Comparison of ENCODE assay signal across 8 cellular contexts in genomic region chr1:923131-923990, GRCh38. TPM values are rescaled to one million over a fixed set of nuclear protein-coding genes. Genes with fewer than 3 reads are reported as not detected.
A peak's percentile ranks its signal among the peaks of the same experiment; 100 is the strongest.
DNase-seq lines count a peak whose midpoint lies in the region; ATAC-seq and TF ChIP-seq lines count a peak whose summit lies in the region.

Gene SAMD11 (plus strand): TSS chr1:923923. CDS start chr1:924432, 509 bp downstream.

- DNase-seq in HCT116 (ENCODE audit: low read depth, low spot score): peak; percentile 54
- DNase-seq in activated effector memory CD4-positive, alpha-beta T cell treated with Interleukin-2 at 50 U/mL for 16 hours: peak; percentile 66
- DNase-seq in foreskin keratinocyte: peak in 1 of 2 donors; percentile 40

- H3K79me2 ChIP-seq in ACC112 (ENCODE audit: control insufficient read depth, insufficient read depth, low read length, unreplicated experiment) (no peaks in the 10 kb centered on the region), HCT116 (ENCODE audit: insufficient read depth, low read length) (no peaks in the 10 kb centered on the region), OCI-LY3 (ENCODE audit: low read length) (no peaks in the 10 kb centered on the region), neural cell (replicated peaks; ENCODE audit: insufficient read depth, low read length) (no peaks in the 10 kb centered on the region)

- no peak for TF ChIP-seq RAD21 in HCT116 (IDR thresholded peaks at IDR 0.05; ENCODE audit: low read depth)
- no peak for TF ChIP-seq RAD21 in neural cell (conservative IDR thresholded peaks at IDR 0.05)

- H3K9ac ChIP-seq in HCT116 (ENCODE audit: low read length): peak within 1 kb of the TSS; percentile 45
- H3K9ac ChIP-seq in OCI-LY3 (ENCODE audit: low read length): no peak within 1 kb of the TSS
- peak within 1 kb of the TSS; percentile 31 for H3K9ac ChIP-seq in neural cell (ENCODE audit: low read length)
- no peak within 1 kb of the TSS for H3K9ac ChIP-seq in subcutaneous abdominal adipose tissue (ENCODE audit: low read length in 5 of 5)

- H3K4me3 ChIP-seq in ACC112 (ENCODE audit: low read depth, low read length): peak within 1 kb of the TSS; percentile 86
- peak within 1 kb of the TSS; percentile 43 to 61 for H3K4me3 ChIP-seq in HCT116 (replicated peaks in 1 of 2; ENCODE audit: low read depth in 1 of 2, low read length in 2 of 2)
- H3K4me3 ChIP-seq in OCI-LY3 (ENCODE audit: low read length): 0 out of 2 replicates have a peak within 1 kb of the TSS, but pooled peaks have one; percentile 10
- peak within 1 kb of the TSS; percentile 67 for H3K4me3 ChIP-seq in neural cell (ENCODE audit: low read length)
- peak within 1 kb of the TSS; percentile 48 to 66 (median 55) for H3K4me3 ChIP-seq in subcutaneous abdominal adipose tissue (ENCODE audit: low read depth in 1 of 5, low read length in 5 of 5)

- no peaks in the 10 kb centered on the region for H3K36me3 ChIP-seq in ACC112 (ENCODE audit: insufficient read depth, low read length)
- H3K36me3 ChIP-seq in HCT116 (ENCODE audit: control insufficient read depth in 1 of 2, insufficient read depth in 2 of 2, low read length in 2 of 2): no peaks in the 10 kb centered on the region
- H3K36me3 ChIP-seq in OCI-LY3 (replicated peaks; ENCODE audit: low read depth, low read length): no peaks in the 10 kb centered on the region
- no peaks in the 10 kb centered on the region for H3K36me3 ChIP-seq in neural cell (ENCODE audit: insufficient read depth, low read length)
- H3K36me3 ChIP-seq in subcutaneous abdominal adipose tissue (ENCODE audit: control insufficient read depth in 5 of 5, insufficient read depth in 5 of 5, low read length in 5 of 5): no peaks in the 10 kb centered on the region

- H4K20me1 ChIP-seq in HCT116 (ENCODE audit: insufficient read depth) (no peaks in the 10 kb centered on the region), OCI-LY3 (ENCODE audit: insufficient read depth, low read length) (no peaks in the 10 kb centered on the region), neural cell (ENCODE audit: insufficient read depth) (no peaks in the 10 kb centered on the region)

- H3K27me3 ChIP-seq in ACC112 (ENCODE audit: insufficient read depth, low read length): peaks cover 13% of the 10 kb centered on the region; the same call in 1 of the 2 replicates
- H3K27me3 ChIP-seq in HCT116 (ENCODE audit: insufficient read depth, low read length): peaks cover 32% of the 10 kb centered on the region; the same call in 1 of the 2 replicates
- H3K27me3 ChIP-seq in OCI-LY3 (ENCODE audit: low read depth, low read length): 0 out of 2 replicates have a peak, but pooled peaks cover 8% of the 10 kb centered on the region
- peaks cover 100% of the 10 kb centered on the region for H3K27me3 ChIP-seq in foreskin keratinocyte
- H3K27me3 ChIP-seq in neural cell (ENCODE audit: insufficient read depth, low read depth, low read length): peaks cover 55% of the 10 kb centered on the region
- peaks cover 53 to 78% (median 71%) of the 10 kb centered on the region in 5 donors for H3K27me3 ChIP-seq in subcutaneous abdominal adipose tissue (ENCODE audit: control insufficient read depth in 5 of 5, insufficient read depth in 4 of 5, low read length in 5 of 5)

- RAD21 ChIA-PET in HCT116 (lab: Charles Lee; ENCODE audit: low non-redundant PET in 1 of 2, low total read pairs in 2 of 2, uncharacterized antibody in 2 of 2, unreplicated experiment in 2 of 2): no interaction called here

- H3K9me3 ChIP-seq in HCT116 (ENCODE audit: control insufficient read depth in 1 of 2, insufficient read depth in 1 of 2, low read depth in 1 of 2, low read length in 2 of 2) (no peaks in the 10 kb centered on the region), OCI-LY3 (ENCODE audit: insufficient read depth, low read length) (no peaks in the 10 kb centered on the region), neural cell (ENCODE audit: low read length) (no peaks in the 10 kb centered on the region), subcutaneous abdominal adipose tissue (ENCODE audit: control insufficient read depth in 5 of 5, low read length in 5 of 5) (no peaks in the 10 kb centered on the region)

- no peak for TF ChIP-seq POLR2A in HCT116 (IDR thresholded peaks at IDR 0.05; ENCODE audit: borderline replicate concordance, extremely low read depth, insufficient read depth, insufficient read length)

- CTCF ChIA-PET in HCT116 (lab: Charles Lee): no interaction called here

- peak; percentile 16 for TF ChIP-seq EP300 in neural cell (conservative IDR thresholded peaks at IDR 0.05; ENCODE audit: poor library complexity, severe bottlenecking)

- peak; percentile 39 for ATAC-seq in HCT116
- peak; percentile 18 for ATAC-seq in foreskin keratinocyte
- ATAC-seq in GM18873 (IDR thresholded peaks at IDR 0.05; ENCODE audit: low FRiP score, unreplicated experiment): no peak

- H3F3A ChIP-seq in neural cell (ENCODE audit: insufficient read depth, low read length, poor library complexity, severe bottlenecking): no peaks in the 10 kb centered on the region

- BruUV-seq in HCT116 (replicated peaks; lab: Mats Ljungman, UMichigan): no TSS peak

- H3K9me2 ChIP-seq in HCT116 (ENCODE audit: insufficient read depth): no peaks in the 10 kb centered on the region
- H3K9me2 ChIP-seq in neural cell (ENCODE audit: insufficient read depth, low read length): no peaks in the 10 kb centered on the region

- intact Hi-C loops in HCT116 (cut with micrococcal nuclease): loop anchor here (1.0 kb wide), 1 partner anchor 17 kb away; no protein-coding TSS in a partner anchor

- H2AFZ ChIP-seq in ACC112 (ENCODE audit: low read length, unreplicated experiment): peak within 1 kb of the TSS; percentile 68
- no peak within 1 kb of the TSS for H2AFZ ChIP-seq in HCT116 (ENCODE audit: low read depth, low read length, poor library complexity, severe bottlenecking)
- H2AFZ ChIP-seq in OCI-LY3 (ENCODE audit: low read depth, low read length): no peak within 1 kb of the TSS
- no peak within 1 kb of the TSS for H2AFZ ChIP-seq in neural cell (ENCODE audit: low read depth, low read length)

- TF ChIP-seq CTCF in HCT116 (IDR thresholded peaks at IDR 0.05 in 2 of 3, conservative IDR thresholded peaks at IDR 0.05 in 1 of 3; ENCODE audit: borderline replicate concordance in 1 of 3, insufficient read depth in 1 of 3, low read depth in 2 of 3, low read length in 2 of 3) (no peak), OCI-LY3 (IDR thresholded peaks at IDR 0.05; ENCODE audit: low read depth, low read length) (no peak), foreskin keratinocyte (conservative IDR thresholded peaks at IDR 0.05) (peak; percentile 2), neural cell (IDR thresholded peaks at IDR 0.05; ENCODE audit: poor library complexity, severe bottlenecking) (no peak)

- H3K4me1 ChIP-seq in ACC112 (ENCODE audit: control insufficient read depth, insufficient read depth, low read length, unreplicated experiment) (peaks cover 8% of the 10 kb centered on the region), HCT116 (ENCODE audit: control insufficient read depth in 1 of 2, insufficient read depth in 2 of 2, low read length in 2 of 2) (peaks cover 37 to 49% of the 10 kb centered on the region in 2 experiments), OCI-LY3 (ENCODE audit: low read length) (0 out of 2 replicates have a peak, but pooled peaks cover 6% of the 10 kb centered on the region), foreskin keratinocyte (no peaks in the 10 kb centered on the region), subcutaneous abdominal adipose tissue (ENCODE audit: control insufficient read depth in 5 of 5, insufficient read depth in 5 of 5, low read length in 5 of 5) (peaks cover 1 to 41% (median 35%) of the 10 kb centered on the region in 5 donors)

- peak within 1 kb of the TSS; percentile 90 for H3K4me2 ChIP-seq in HCT116 (ENCODE audit: low read length)
- H3K4me2 ChIP-seq in OCI-LY3 (ENCODE audit: low read length): peak within 1 kb of the TSS; percentile 24
- peak within 1 kb of the TSS; percentile 51 for H3K4me2 ChIP-seq in neural cell (ENCODE audit: low read length)

- POLR2A ChIA-PET in HCT116 (lab: Charles Lee): no interaction called here

- no peak within 1 kb of the TSS for H3K27ac ChIP-seq in ACC112 (ENCODE audit: low read depth, low read length)
- H3K27ac ChIP-seq in HCT116 (ENCODE audit: low read depth, low read length): peak within 1 kb of the TSS; percentile 74; the same call in 1 of the 2 replicates
- no peak within 1 kb of the TSS for H3K27ac ChIP-seq in OCI-LY3 (ENCODE audit: low read length)
- H3K27ac ChIP-seq in foreskin keratinocyte: no peak within 1 kb of the TSS
- H3K27ac ChIP-seq in neural cell (ENCODE audit: low read length): no peak within 1 kb of the TSS
- no peak within 1 kb of the TSS for H3K27ac ChIP-seq in subcutaneous abdominal adipose tissue (ENCODE audit: low read depth, low read length)

TF ChIP-seq in HCT116, 20 proteins besides CTCF, POLR2A, EP300 and RAD21:
- TF ChIP-seq YY1 (IDR thresholded peaks at IDR 0.05; ENCODE audit: extremely low read depth, insufficient replicate concordance, low read depth, low read length) (peak; percentile 15), TCF7L2 (IDR thresholded peaks at IDR 0.05; ENCODE audit: borderline replicate concordance, extremely low read depth, insufficient read depth, insufficient read length) (peak; percentile 75), SRF (IDR thresholded peaks at IDR 0.05; ENCODE audit: low read depth) (no peak), FOSL1 (IDR thresholded peaks at IDR 0.05; ENCODE audit: low read depth) (no peak)
TF ChIP-seq in HCT116: peak in this region for 2.

TF ChIP-seq in neural cell, 6 proteins besides CTCF, POLR2A, EP300 and RAD21 (continues in another document):
- TF ChIP-seq MXI1 (conservative IDR thresholded peaks at IDR 0.05; ENCODE audit: poor library complexity, severe bottlenecking) (no peak), EZH2 (IDR thresholded peaks at IDR 0.05; ENCODE audit: borderline replicate concordance, insufficient read depth, low read length, poor library complexity, severe bottlenecking) (no peak), TAF1 (IDR thresholded peaks at IDR 0.05; ENCODE audit: low read depth) (no peak)

RNA-seq across cellular contexts. Expression of gene SAMD11, which starts in this region (rescaled TPM):
- total RNA-seq in HCT116 (2021; ENCODE audit: unreplicated experiment) (11.5 TPM), foreskin keratinocyte (not detected in 2 replicates)
- polyA plus RNA-seq in HCT116 (2012): 2.3 and 3.9 TPM in 2 replicates
- polyA plus RNA-seq in foreskin keratinocyte (0.16 TPM in 1 of 2 replicates, not detected in the other), neural cell (11.2 and 21.6 TPM in 2 replicates)
- 3.6 and 6.1 TPM in 2 replicates for polyA minus RNA-seq in neural cell

Comparison
In these comparisons a context has a peak if more than half of its experiments do, and no peak if none do; other contexts are left out.
1. RNA of gene SAMD11 (total RNA-seq): 11.5 TPM in HCT116 (single experiment); not detected in foreskin keratinocyte; every median in the first group is over 10 times any median in the second.
2. RNA of gene SAMD11 (polyA plus RNA-seq): 11.2 to 21.6 TPM in neural cell; 0.16 TPM in foreskin keratinocyte; every median in the first group is over 10 times any median in the second.
3. Peak in ATAC-seq in foreskin keratinocyte; RNA of the gene not detected or under 1 TPM.
4. H3K4me3 ChIP-seq: peak in every context shown above with its lines; median percentile 86 in ACC112; 67 in neural cell; 55 in subcutaneous abdominal adipose tissue; 52 in HCT116; 10 in OCI-LY3.
5. H3K4me2 ChIP-seq: peak in every context shown above with its lines; median percentile 90 in HCT116; 51 in neural cell; 24 in OCI-LY3.
6. H3K9ac ChIP-seq: peak in HCT116 (single experiment) and neural cell (single experiment); none in OCI-LY3 (single experiment) and subcutaneous abdominal adipose tissue (0 of 5).